ENCODE assay signal across 31 cellular contexts in the genomic region with DNA sequence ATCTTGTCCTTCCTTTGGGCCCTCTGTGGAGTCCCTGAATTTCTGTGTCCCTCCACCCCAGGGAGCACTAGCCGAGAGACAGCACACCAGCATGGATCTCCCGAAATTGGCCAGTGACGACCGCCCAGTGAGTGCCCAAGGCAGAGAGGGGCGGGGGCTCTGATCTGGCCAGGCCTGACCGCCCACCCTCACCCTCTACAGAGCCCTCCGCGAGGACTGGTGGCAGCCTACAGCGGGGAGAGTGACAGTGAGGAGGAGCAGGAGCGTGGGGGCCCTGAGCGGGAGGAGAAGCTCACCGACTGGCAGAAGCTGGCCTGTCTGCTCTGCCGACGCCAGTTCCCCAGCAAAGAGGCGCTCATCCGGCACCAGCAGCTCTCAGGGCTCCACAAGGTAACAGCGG.
"Had no signal": no experiment of that assay in that cellular context is flagged by ENCODE, and none has a peak within 500 bp of the region (broad histone marks: within the 10 kb centered on the region; RNA-seq: fewer than 3 reads in every experiment).

No MANE protein-coding gene starts in this region.

- FAIRE-seq: RCC 7860 had no signal

- DNase-seq: activated CD4-positive, alpha-beta T cell treated with anti-CD3 and anti-CD28 coated beads for 1 hour; activated CD4-positive, alpha-beta T cell treated with anti-CD3 and anti-CD28 coated beads, Interleukin-2, amount 10 ng/mL, durations not matched to agents 24 days and 14 days; activated CD4-positive, alpha-beta T cell treated with anti-CD3 and anti-CD28 coated beads, Interleukin-2, amount 50 U/mL, for 4 hours; activated CD4-positive, CD25-positive, alpha-beta regulatory T cell; activated CD8-positive, alpha-beta T cell treated with anti-CD3 and anti-CD28 coated beads, Interleukin-2, amount 10 ng/mL, durations not matched to agents 7 days and 5 days; activated gamma-delta T cell; activated naive CD4-positive, alpha-beta T cell treated with Interleukin-2 at 50 U/mL for 16 hours; activated naive CD8-positive, alpha-beta T cell treated with anti-CD3 and anti-CD28 coated beads, Interleukin-2, amount 50 U/mL, for 24 hours; activated T-cell treated with anti-CD3 and anti-CD28 coated beads, Interleukin-2, amount 50 U/mL, for 4 hours; anterior cingulate cortex; brain microvascular endothelial cell; central memory CD4-positive, alpha-beta T cell; NCI-H1092 treated with DMSO at 0.1 percent for 48 hours; NCI-H1417; NCI-H146; NCI-H187; NCI-H2029 treated with DMSO at 0.1 percent for 48 hours; NCI-H2107; NCI-H2171; NCI-H510A; NCI-H526; NCI-H748 treated with DMSO at 0.1 percent for 48 hours; NK-92 treated with Interleukin-12 subunit alpha and Interleukin-12 subunit beta, amount 100 ng/mL, for 24 hours; PC-9; Right ventricle myocardium superior; SW 1271; T-helper 1 cell; T1000; WERI-Rb-1 had no signal

- H3K27ac ChIP-seq: brain microvascular endothelial cell, PC-9, WERI-Rb-1 had no signal

- H3K27me3 ChIP-seq: brain microvascular endothelial cell had no signal

- H3K4me3 Mint-ChIP-seq: activated CD4-positive, alpha-beta T cell treated with anti-CD3 and anti-CD28 coated beads, Interleukin-2, amount 10 ng/mL, durations not matched to agents 24 days and 14 days; activated CD8-positive, alpha-beta T cell treated with anti-CD3 and anti-CD28 coated beads, Interleukin-2, amount 10 ng/mL, durations not matched to agents 7 days and 5 days; activated naive CD8-positive, alpha-beta T cell; activated naive CD8-positive, alpha-beta T cell treated with anti-CD3 and anti-CD28 coated beads, Interleukin-2, amount 50 U/mL, for 24 hours; activated T-cell treated with anti-CD3 and anti-CD28 coated beads, Interleukin-2, amount 50 U/mL, for 4 hours had no signal

- ATAC-seq: activated CD8-positive, alpha-beta T cell treated with anti-CD3 and anti-CD28 coated beads, Interleukin-2, amount 10 ng/mL, durations not matched to agents 7 days and 5 days; activated naive CD8-positive, alpha-beta T cell treated with anti-CD3 and anti-CD28 coated beads, Interleukin-2, amount 50 U/mL, for 24 hours; activated T-cell treated with anti-CD3 and anti-CD28 coated beads, Interleukin-2, amount 50 U/mL, for 4 hours had no signal

- H3K36me3 Mint-ChIP-seq: activated naive CD8-positive, alpha-beta T cell had no signal

- H3K4me3 ChIP-seq: PC-9 had no signal

- H3K9me3 Mint-ChIP-seq: activated CD4-positive, alpha-beta T cell treated with anti-CD3 and anti-CD28 coated beads, Interleukin-2, amount 10 ng/mL, durations not matched to agents 24 days and 14 days; activated naive CD8-positive, alpha-beta T cell treated with anti-CD3 and anti-CD28 coated beads, Interleukin-2, amount 50 U/mL, for 24 hours; activated T-cell treated with anti-CD3 and anti-CD28 coated beads, Interleukin-2, amount 50 U/mL, for 4 hours had no signal

- H3K27ac Mint-ChIP-seq: activated CD4-positive, alpha-beta T cell treated with anti-CD3 and anti-CD28 coated beads, Interleukin-2, amount 10 ng/mL, durations not matched to agents 24 days and 14 days; activated CD8-positive, alpha-beta T cell treated with anti-CD3 and anti-CD28 coated beads, Interleukin-2, amount 10 ng/mL, durations not matched to agents 7 days and 5 days; activated naive CD8-positive, alpha-beta T cell treated with anti-CD3 and anti-CD28 coated beads, Interleukin-2, amount 50 U/mL, for 24 hours had no signal

- H3K27me3 Mint-ChIP-seq: activated CD4-positive, alpha-beta T cell treated with anti-CD3 and anti-CD28 coated beads, Interleukin-2, amount 10 ng/mL, durations not matched to agents 24 days and 14 days; activated naive CD8-positive, alpha-beta T cell; activated naive CD8-positive, alpha-beta T cell treated with anti-CD3 and anti-CD28 coated beads, Interleukin-2, amount 50 U/mL, for 24 hours had no signal
